Comparison of ENCODE assay signal across 9 cellular contexts in the genomic region with DNA sequence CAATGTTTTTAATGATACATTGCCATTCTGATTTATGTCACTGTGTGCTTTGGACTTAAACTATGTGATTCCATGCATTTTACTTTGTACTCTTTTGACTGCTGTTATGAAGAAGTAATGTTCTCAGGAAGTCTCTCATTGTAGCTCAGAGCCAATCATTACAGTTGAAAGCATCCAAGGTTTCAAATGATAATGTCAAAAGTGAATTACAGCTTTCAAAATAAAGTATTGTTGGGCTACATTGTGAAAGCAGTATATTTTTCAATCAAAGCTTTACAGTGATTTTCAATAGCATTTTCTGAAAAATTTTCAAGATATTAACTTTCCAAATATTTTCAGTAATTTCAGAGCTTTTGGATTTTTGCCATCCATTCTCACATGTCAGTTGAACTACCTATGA.
"Had no signal": no experiment of that assay in that cellular context is flagged by ENCODE, and none has a peak within 500 bp of the region (broad histone marks: within the 10 kb centered on the region; RNA-seq: fewer than 3 reads in every experiment).

No MANE protein-coding gene starts in this region.

- DNase-seq: IMR-90, KBM-7, KG1 had no signal

- H3K4me3 Mint-ChIP-seq: IgD-negative memory B cell had no signal

- ATAC-seq: HepG2, K562 had no signal

- H3K27me3 Mint-ChIP-seq: IgD-negative memory B cell had no signal

- H3K27ac Mint-ChIP-seq: IgD-negative memory B cell had no signal

- H3K27ac ChIP-seq: HL-60, KMS-11 had no signal

- H3K9ac ChIP-seq: KMS-11 had no signal

- H3K4me2 ChIP-seq: KMS-11 had no signal

- H3K36me3 Mint-ChIP-seq: IgD-negative memory B cell had no signal

- FAIRE-seq: HepG2, HTR-8/SVneo, K562 had no signal

- H3K4me3 ChIP-seq: K562 had no signal

- H3K4me1 Mint-ChIP-seq: IgD-negative memory B cell had no signal
